1 cellular context compared by ENCODE assay signal in the genomic region with DNA sequence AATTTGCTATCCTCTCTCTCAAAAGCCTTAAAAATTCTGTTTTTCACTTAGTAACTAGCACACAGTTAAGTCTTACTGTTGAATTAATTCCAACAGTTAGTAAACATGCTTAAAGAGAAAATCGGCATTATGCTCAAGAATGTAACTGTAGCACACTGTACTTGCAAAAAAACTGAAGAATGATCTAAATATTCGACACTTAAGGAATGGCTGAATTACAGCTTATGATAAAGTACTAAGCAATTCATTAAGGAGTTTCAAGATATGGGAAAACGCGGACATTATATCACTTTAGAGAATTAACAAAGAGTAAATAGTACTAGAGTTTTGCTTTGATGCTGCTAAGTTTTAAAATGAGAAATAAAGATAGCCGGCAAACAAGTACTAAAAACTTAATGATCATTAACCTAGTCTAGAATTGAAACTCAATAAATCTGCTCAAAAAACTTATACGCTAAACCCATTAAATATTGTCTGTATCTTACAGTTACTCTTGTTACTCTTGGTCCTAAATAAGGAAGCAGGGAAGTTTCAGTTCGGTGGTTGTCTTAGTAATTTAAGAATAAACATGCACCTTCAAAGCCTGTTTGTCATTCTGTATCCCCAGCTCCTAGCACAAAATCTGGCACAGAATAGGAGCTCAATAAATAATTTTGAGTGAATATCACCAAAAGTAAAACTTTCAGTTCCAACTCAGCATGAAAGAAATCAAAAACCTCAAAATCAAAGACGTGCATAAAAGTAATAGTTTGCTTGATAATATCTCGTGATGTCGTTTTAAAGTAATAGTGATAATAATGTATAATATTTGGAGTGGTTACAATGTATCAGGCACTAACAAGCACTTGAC.
TF ChIP-seq lines count a peak whose summit lies in the region.

No MANE protein-coding gene starts in this region.

TF ChIP-seq in K562, 482 proteins besides CTCF, POLR2A, EP300 and RAD21 (continued from another document and continues in another):
- TF ChIP-seq USF2 (CRISPR knock-in tag; IDR thresholded peaks at IDR 0.05) (no peak), ZNF586 (CRISPR knock-in tag; conservative IDR thresholded peaks at IDR 0.05) (no peak), WHSC1 (IDR thresholded peaks at IDR 0.05; ENCODE audit: low read length) (no peak), ADNP (tag; IDR thresholded peaks at IDR 0.05) (peak; percentile 28; the same call in 1 of the 2 replicates), RBM34 (IDR thresholded peaks at IDR 0.05; ENCODE audit: borderline replicate concordance, insufficient read depth, low read length) (no peak), ZNF668 (CRISPR knock-in tag; IDR thresholded peaks at IDR 0.05) (no peak), FOXJ2 (tag; IDR thresholded peaks at IDR 0.05) (no peak), MAFG (tag; conservative IDR thresholded peaks at IDR 0.05) (no peak), EWSR1 (IDR thresholded peaks at IDR 0.05; ENCODE audit: borderline replicate concordance, low read depth, partially characterized antibody) (no peak), POLR2G (IDR thresholded peaks at IDR 0.05; ENCODE audit: low read depth, low read length) (no peak), C11orf30 (IDR thresholded peaks at IDR 0.05; ENCODE audit: low read depth) (no peak), TAF9B (IDR thresholded peaks at IDR 0.05; ENCODE audit: partially characterized antibody) (no peak), RCOR1 (IDR thresholded peaks at IDR 0.05; ENCODE audit: borderline replicate concordance in 1 of 2, low read depth in 2 of 2, low read length in 2 of 2) (no peak), ZNF347 (CRISPR knock-in tag; IDR thresholded peaks at IDR 0.05; ENCODE audit: low read depth) (no peak), GATA2 (CRISPR knock-in tag; IDR thresholded peaks at IDR 0.05) (no peak), HDGF (IDR thresholded peaks at IDR 0.05) (no peak), RHOXF2B (CRISPR knock-in tag; conservative IDR thresholded peaks at IDR 0.05) (no peak), SMC3 (conservative IDR thresholded peaks at IDR 0.05; ENCODE audit: insufficient read depth, low read depth, low read length) (no peak), RFX5 (IDR thresholded peaks at IDR 0.05; ENCODE audit: low read depth, low read length) (no peak), KAT2B (IDR thresholded peaks at IDR 0.05; ENCODE audit: low read depth, low read length) (no peak), YBX1 (IDR thresholded peaks at IDR 0.05) (no peak), PTRF (tag; IDR thresholded peaks at IDR 0.05) (no peak), ZNF592 (IDR thresholded peaks at IDR 0.05) (no peak), SMARCB1 (IDR thresholded peaks at IDR 0.05; ENCODE audit: insufficient read length, low read depth) (no peak), ZNF609 (CRISPR knock-in tag; IDR thresholded peaks at IDR 0.05; ENCODE audit: borderline replicate concordance) (no peak), MCM3 (IDR thresholded peaks at IDR 0.05) (no peak), ZBTB17 (CRISPR knock-in tag; IDR thresholded peaks at IDR 0.05) (no peak), RBFOX2 (IDR thresholded peaks at IDR 0.05; ENCODE audit: low read depth, low read length) (no peak), RBM15 (IDR thresholded peaks at IDR 0.05; ENCODE audit: insufficient read depth, low read length) (no peak), MAFK (IDR thresholded peaks at IDR 0.05; ENCODE audit: low read length) (no peak), NBN (IDR thresholded peaks at IDR 0.05; ENCODE audit: low read depth) (no peak), CAMTA2 (CRISPR knock-in tag; conservative IDR thresholded peaks at IDR 0.05) (no peak), HES1 (IDR thresholded peaks at IDR 0.05; ENCODE audit: low read depth) (no peak), ZNF253 (CRISPR knock-in tag; conservative IDR thresholded peaks at IDR 0.05) (no peak), SREBF1 (IDR thresholded peaks at IDR 0.05; ENCODE audit: borderline replicate concordance, low read depth, low read length) (no peak), RBM25 (IDR thresholded peaks at IDR 0.05; ENCODE audit: low read depth, low read length, severe bottlenecking) (no peak), SUPT5H (IDR thresholded peaks at IDR 0.05) (no peak), ZNF143 (CRISPR knock-in tag; IDR thresholded peaks at IDR 0.05) (no peak)
- TF ChIP-seq, protein P1, sequence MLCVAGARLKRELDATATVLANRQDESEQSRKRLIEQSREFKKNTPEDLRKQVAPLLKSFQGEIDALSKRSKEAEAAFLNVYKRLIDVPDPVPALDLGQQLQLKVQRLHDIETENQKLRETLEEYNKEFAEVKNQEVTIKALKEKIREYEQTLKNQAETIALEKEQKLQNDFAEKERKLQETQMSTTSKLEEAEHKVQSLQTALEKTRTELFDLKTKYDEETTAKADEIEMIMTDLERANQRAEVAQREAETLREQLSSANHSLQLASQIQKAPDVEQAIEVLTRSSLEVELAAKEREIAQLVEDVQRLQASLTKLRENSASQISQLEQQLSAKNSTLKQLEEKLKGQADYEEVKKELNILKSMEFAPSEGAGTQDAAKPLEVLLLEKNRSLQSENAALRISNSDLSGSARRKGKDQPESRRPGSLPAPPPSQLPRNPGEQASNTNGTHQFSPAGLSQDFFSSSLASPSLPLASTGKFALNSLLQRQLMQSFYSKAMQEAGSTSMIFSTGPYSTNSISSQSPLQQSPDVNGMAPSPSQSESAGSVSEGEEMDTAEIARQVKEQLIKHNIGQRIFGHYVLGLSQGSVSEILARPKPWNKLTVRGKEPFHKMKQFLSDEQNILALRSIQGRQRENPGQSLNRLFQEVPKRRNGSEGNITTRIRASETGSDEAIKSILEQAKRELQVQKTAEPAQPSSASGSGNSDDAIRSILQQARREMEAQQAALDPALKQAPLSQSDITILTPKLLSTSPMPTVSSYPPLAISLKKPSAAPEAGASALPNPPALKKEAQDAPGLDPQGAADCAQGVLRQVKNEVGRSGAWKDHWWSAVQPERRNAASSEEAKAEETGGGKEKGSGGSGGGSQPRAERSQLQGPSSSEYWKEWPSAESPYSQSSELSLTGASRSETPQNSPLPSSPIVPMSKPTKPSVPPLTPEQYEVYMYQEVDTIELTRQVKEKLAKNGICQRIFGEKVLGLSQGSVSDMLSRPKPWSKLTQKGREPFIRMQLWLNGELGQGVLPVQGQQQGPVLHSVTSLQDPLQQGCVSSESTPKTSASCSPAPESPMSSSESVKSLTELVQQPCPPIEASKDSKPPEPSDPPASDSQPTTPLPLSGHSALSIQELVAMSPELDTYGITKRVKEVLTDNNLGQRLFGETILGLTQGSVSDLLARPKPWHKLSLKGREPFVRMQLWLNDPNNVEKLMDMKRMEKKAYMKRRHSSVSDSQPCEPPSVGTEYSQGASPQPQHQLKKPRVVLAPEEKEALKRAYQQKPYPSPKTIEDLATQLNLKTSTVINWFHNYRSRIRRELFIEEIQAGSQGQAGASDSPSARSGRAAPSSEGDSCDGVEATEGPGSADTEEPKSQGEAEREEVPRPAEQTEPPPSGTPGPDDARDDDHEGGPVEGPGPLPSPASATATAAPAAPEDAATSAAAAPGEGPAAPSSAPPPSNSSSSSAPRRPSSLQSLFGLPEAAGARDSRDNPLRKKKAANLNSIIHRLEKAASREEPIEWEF (CRISPR knock-in tag; IDR thresholded peaks at IDR 0.05) = peak; percentile 40; the same call in 1 of the 2 replicates
- TF ChIP-seq, protein P2, sequence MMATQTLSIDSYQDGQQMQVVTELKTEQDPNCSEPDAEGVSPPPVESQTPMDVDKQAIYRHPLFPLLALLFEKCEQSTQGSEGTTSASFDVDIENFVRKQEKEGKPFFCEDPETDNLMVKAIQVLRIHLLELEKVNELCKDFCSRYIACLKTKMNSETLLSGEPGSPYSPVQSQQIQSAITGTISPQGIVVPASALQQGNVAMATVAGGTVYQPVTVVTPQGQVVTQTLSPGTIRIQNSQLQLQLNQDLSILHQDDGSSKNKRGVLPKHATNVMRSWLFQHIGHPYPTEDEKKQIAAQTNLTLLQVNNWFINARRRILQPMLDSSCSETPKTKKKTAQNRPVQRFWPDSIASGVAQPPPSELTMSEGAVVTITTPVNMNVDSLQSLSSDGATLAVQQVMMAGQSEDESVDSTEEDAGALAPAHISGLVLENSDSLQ (IDR thresholded peaks at IDR 0.05) = no peak
